ENCODE assay signal across 1 cellular context in the genomic region with DNA sequence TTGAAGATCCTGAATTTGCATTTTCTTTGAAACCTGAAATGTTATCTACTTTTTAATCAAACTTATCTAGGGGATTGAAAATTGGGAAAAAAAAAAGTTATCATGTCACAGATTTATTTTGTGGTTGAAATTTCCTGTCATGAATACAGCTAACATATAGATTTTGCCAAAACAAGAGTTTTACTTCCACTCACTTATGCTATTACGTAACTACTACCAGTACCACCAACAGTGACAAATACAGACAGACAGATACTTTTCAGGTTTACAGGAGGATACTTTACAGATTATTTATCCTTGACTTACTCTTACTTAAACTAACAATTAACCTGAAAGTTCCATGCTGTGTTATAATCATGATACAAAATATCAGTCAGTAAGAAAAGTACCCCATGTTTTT.
TF ChIP-seq lines count a peak whose summit lies in the region.

No MANE protein-coding gene starts in this region.

TF ChIP-seq in K562, 482 proteins besides CTCF, POLR2A, EP300 and RAD21 (continued from another document):
- TF ChIP-seq, protein P1, sequence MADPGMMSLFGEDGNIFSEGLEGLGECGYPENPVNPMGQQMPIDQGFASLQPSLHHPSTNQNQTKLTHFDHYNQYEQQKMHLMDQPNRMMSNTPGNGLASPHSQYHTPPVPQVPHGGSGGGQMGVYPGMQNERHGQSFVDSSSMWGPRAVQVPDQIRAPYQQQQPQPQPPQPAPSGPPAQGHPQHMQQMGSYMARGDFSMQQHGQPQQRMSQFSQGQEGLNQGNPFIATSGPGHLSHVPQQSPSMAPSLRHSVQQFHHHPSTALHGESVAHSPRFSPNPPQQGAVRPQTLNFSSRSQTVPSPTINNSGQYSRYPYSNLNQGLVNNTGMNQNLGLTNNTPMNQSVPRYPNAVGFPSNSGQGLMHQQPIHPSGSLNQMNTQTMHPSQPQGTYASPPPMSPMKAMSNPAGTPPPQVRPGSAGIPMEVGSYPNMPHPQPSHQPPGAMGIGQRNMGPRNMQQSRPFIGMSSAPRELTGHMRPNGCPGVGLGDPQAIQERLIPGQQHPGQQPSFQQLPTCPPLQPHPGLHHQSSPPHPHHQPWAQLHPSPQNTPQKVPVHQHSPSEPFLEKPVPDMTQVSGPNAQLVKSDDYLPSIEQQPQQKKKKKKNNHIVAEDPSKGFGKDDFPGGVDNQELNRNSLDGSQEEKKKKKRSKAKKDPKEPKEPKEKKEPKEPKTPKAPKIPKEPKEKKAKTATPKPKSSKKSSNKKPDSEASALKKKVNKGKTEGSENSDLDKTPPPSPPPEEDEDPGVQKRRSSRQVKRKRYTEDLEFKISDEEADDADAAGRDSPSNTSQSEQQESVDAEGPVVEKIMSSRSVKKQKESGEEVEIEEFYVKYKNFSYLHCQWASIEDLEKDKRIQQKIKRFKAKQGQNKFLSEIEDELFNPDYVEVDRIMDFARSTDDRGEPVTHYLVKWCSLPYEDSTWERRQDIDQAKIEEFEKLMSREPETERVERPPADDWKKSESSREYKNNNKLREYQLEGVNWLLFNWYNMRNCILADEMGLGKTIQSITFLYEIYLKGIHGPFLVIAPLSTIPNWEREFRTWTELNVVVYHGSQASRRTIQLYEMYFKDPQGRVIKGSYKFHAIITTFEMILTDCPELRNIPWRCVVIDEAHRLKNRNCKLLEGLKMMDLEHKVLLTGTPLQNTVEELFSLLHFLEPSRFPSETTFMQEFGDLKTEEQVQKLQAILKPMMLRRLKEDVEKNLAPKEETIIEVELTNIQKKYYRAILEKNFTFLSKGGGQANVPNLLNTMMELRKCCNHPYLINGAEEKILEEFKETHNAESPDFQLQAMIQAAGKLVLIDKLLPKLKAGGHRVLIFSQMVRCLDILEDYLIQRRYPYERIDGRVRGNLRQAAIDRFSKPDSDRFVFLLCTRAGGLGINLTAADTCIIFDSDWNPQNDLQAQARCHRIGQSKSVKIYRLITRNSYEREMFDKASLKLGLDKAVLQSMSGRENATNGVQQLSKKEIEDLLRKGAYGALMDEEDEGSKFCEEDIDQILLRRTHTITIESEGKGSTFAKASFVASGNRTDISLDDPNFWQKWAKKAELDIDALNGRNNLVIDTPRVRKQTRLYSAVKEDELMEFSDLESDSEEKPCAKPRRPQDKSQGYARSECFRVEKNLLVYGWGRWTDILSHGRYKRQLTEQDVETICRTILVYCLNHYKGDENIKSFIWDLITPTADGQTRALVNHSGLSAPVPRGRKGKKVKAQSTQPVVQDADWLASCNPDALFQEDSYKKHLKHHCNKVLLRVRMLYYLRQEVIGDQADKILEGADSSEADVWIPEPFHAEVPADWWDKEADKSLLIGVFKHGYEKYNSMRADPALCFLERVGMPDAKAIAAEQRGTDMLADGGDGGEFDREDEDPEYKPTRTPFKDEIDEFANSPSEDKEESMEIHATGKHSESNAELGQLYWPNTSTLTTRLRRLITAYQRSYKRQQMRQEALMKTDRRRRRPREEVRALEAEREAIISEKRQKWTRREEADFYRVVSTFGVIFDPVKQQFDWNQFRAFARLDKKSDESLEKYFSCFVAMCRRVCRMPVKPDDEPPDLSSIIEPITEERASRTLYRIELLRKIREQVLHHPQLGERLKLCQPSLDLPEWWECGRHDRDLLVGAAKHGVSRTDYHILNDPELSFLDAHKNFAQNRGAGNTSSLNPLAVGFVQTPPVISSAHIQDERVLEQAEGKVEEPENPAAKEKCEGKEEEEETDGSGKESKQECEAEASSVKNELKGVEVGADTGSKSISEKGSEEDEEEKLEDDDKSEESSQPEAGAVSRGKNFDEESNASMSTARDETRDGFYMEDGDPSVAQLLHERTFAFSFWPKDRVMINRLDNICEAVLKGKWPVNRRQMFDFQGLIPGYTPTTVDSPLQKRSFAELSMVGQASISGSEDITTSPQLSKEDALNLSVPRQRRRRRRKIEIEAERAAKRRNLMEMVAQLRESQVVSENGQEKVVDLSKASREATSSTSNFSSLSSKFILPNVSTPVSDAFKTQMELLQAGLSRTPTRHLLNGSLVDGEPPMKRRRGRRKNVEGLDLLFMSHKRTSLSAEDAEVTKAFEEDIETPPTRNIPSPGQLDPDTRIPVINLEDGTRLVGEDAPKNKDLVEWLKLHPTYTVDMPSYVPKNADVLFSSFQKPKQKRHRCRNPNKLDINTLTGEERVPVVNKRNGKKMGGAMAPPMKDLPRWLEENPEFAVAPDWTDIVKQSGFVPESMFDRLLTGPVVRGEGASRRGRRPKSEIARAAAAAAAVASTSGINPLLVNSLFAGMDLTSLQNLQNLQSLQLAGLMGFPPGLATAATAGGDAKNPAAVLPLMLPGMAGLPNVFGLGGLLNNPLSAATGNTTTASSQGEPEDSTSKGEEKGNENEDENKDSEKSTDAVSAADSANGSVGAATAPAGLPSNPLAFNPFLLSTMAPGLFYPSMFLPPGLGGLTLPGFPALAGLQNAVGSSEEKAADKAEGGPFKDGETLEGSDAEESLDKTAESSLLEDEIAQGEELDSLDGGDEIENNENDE (IDR thresholded peaks at IDR 0.05; ENCODE audit: low read depth, low read length) = no peak
- no peak for TF ChIP-seq SMARCB1 (IDR thresholded peaks at IDR 0.05; ENCODE audit: insufficient read length, low read depth)
- no peak for TF ChIP-seq HDAC3 (IDR thresholded peaks at IDR 0.05; ENCODE audit: borderline replicate concordance, partially characterized antibody)
- no peak for TF ChIP-seq PHB (CRISPR knock-in tag; IDR thresholded peaks at IDR 0.05)
- TF ChIP-seq ZNF311 (CRISPR knock-in tag; IDR thresholded peaks at IDR 0.05) = no peak
- TF ChIP-seq, protein P2, sequence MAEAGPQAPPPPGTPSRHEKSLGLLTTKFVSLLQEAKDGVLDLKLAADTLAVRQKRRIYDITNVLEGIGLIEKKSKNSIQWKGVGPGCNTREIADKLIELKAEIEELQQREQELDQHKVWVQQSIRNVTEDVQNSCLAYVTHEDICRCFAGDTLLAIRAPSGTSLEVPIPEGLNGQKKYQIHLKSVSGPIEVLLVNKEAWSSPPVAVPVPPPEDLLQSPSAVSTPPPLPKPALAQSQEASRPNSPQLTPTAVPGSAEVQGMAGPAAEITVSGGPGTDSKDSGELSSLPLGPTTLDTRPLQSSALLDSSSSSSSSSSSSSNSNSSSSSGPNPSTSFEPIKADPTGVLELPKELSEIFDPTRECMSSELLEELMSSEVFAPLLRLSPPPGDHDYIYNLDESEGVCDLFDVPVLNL (CRISPR knock-in tag; IDR thresholded peaks at IDR 0.05; ENCODE audit: low read depth) = no peak
- TF ChIP-seq, protein P3, sequence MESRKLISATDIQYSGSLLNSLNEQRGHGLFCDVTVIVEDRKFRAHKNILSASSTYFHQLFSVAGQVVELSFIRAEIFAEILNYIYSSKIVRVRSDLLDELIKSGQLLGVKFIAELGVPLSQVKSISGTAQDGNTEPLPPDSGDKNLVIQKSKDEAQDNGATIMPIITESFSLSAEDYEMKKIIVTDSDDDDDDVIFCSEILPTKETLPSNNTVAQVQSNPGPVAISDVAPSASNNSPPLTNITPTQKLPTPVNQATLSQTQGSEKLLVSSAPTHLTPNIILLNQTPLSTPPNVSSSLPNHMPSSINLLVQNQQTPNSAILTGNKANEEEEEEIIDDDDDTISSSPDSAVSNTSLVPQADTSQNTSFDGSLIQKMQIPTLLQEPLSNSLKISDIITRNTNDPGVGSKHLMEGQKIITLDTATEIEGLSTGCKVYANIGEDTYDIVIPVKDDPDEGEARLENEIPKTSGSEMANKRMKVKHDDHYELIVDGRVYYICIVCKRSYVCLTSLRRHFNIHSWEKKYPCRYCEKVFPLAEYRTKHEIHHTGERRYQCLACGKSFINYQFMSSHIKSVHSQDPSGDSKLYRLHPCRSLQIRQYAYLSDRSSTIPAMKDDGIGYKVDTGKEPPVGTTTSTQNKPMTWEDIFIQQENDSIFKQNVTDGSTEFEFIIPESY (CRISPR knock-in tag; IDR thresholded peaks at IDR 0.05) = no peak
- TF ChIP-seq, protein P4, sequence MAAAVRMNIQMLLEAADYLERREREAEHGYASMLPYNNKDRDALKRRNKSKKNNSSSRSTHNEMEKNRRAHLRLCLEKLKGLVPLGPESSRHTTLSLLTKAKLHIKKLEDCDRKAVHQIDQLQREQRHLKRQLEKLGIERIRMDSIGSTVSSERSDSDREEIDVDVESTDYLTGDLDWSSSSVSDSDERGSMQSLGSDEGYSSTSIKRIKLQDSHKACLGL (CRISPR knock-in tag; IDR thresholded peaks at IDR 0.05; ENCODE audit: borderline replicate concordance, poor library complexity, severe bottlenecking) = no peak
- no peak for TF ChIP-seq ZC3H11A (IDR thresholded peaks at IDR 0.05; ENCODE audit: low read depth, low read length)
- peak; percentile 44; the same call in 1 of the 2 replicates for TF ChIP-seq CEBPB (tag; IDR thresholded peaks at IDR 0.05)
- no peak for TF ChIP-seq NBN (IDR thresholded peaks at IDR 0.05; ENCODE audit: low read depth)
